In genomic region chr5:50537534-50537933, GRCh38 we compare ENCODE assay signal across 8 cellular contexts.
A peak's percentile ranks its signal among the peaks of the same experiment; 100 is the strongest.
DNase-seq lines count a peak whose midpoint lies in the region; ATAC-seq, FAIRE-seq and TF ChIP-seq lines count a peak whose summit lies in the region.
"Not testable (repeated sequence)": the region's sequence is repeated elsewhere in the genome, so short reads cannot be mapped to it uniquely, and the experiment has no call there.

No MANE protein-coding gene starts in this region.

- FAIRE-seq in GM12891 (lab: Jason Lieb, UNC) = peak; percentile 66

- H3K27me3 Mint-ChIP-seq in memory B cell = not testable (repeated sequence)

- not testable (repeated sequence) for TF ChIP-seq POLR2A in GM12891 (IDR thresholded peaks at IDR 0.05; ENCODE audit: low read depth, low read length)

- ATAC-seq in GM18867 (IDR thresholded peaks at IDR 0.05; ENCODE audit: unreplicated experiment) (peak; percentile 71), GM21528 (IDR thresholded peaks at IDR 0.05; ENCODE audit: low FRiP score, unreplicated experiment) (peak; percentile 79), HG02938 (IDR thresholded peaks at IDR 0.05; ENCODE audit: unreplicated experiment) (peak; percentile 82), HG03378 (IDR thresholded peaks at IDR 0.05; ENCODE audit: unreplicated experiment) (peak; percentile 87), memory B cell (ENCODE audit: low read depth) (peak; percentile 60)

- not testable (repeated sequence) for DNase-seq in GM12891 (ENCODE audit: insufficient read length, low spot score); memory B cell (ENCODE audit: low spot score in 2 of 2)
- DNase-seq in MV-4-11 (lab: John Stamatoyannopoulos, UW) (peak; percentile 69), SIG-M5 treated with dmso at 0.1 percent for 504 hours (lab: John Stamatoyannopoulos, UW; ENCODE audit: unreplicated experiment) (peak; percentile 47)

- H3K9me3 Mint-ChIP-seq in memory B cell = not testable (repeated sequence)

- not testable (repeated sequence) for H3K4me3 Mint-ChIP-seq in memory B cell

- H3K36me3 Mint-ChIP-seq in memory B cell = not testable (repeated sequence)

- H3K4me1 Mint-ChIP-seq in memory B cell = not testable (repeated sequence)

- H3K27ac Mint-ChIP-seq in memory B cell = not testable (repeated sequence)

TF ChIP-seq in GM12891, 5 proteins besides CTCF, POLR2A, EP300 and RAD21:
- TF ChIP-seq SPI1 (IDR thresholded peaks at IDR 0.05; ENCODE audit: low read depth, low read length) = peak; percentile 55; the same call in 1 of the 2 replicates
